In the genomic region with DNA sequence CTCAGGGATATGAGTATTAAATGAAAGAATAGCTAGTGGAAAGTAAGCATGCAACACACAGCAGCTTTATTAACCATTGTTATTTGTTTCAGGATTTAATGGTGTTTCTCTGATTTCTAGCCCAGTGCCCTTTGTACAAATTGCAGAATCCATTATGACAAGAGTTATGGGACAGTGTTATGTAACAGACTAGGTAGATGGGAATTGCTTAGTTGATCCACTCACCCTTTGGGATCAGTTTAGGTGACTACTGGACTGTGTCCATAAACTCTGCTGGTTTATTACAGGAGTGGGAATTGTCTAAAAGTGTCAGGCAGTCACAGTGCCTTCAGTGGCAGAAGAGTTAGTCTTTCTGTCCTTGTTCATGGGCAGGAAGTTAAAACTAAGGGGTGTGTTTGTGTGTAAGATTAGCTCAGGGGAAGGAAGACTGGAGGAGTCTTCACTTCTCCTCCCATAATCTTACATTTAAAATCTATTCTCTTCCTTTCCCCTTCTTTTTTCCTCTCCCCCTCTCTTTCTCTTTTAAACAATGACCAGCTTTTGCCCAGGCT, we compare ENCODE assay signal across 1 cellular context.
TF ChIP-seq lines count a peak whose summit lies in the region.

No MANE protein-coding gene starts in this region.

TF ChIP-seq in GM23338, 12 proteins besides CTCF, POLR2A, EP300 and RAD21:
- no peak for TF ChIP-seq EZH2phosphoT487 (IDR thresholded peaks at IDR 0.05; ENCODE audit: unreplicated experiment)
- no peak for TF ChIP-seq ETS1 (IDR thresholded peaks at IDR 0.05)
- no peak for TF ChIP-seq REST (IDR thresholded peaks at IDR 0.05; ENCODE audit: unreplicated experiment)
- no peak for TF ChIP-seq ZNF331 (CRISPR knock-in tag; IDR thresholded peaks at IDR 0.05; ENCODE audit: low read depth)
- TF ChIP-seq JUNB (IDR thresholded peaks at IDR 0.05; ENCODE audit: unreplicated experiment), result no peak
- no peak for TF ChIP-seq NANOG (IDR thresholded peaks at IDR 0.05; ENCODE audit: borderline replicate concordance)
- TF ChIP-seq, protein P1, sequence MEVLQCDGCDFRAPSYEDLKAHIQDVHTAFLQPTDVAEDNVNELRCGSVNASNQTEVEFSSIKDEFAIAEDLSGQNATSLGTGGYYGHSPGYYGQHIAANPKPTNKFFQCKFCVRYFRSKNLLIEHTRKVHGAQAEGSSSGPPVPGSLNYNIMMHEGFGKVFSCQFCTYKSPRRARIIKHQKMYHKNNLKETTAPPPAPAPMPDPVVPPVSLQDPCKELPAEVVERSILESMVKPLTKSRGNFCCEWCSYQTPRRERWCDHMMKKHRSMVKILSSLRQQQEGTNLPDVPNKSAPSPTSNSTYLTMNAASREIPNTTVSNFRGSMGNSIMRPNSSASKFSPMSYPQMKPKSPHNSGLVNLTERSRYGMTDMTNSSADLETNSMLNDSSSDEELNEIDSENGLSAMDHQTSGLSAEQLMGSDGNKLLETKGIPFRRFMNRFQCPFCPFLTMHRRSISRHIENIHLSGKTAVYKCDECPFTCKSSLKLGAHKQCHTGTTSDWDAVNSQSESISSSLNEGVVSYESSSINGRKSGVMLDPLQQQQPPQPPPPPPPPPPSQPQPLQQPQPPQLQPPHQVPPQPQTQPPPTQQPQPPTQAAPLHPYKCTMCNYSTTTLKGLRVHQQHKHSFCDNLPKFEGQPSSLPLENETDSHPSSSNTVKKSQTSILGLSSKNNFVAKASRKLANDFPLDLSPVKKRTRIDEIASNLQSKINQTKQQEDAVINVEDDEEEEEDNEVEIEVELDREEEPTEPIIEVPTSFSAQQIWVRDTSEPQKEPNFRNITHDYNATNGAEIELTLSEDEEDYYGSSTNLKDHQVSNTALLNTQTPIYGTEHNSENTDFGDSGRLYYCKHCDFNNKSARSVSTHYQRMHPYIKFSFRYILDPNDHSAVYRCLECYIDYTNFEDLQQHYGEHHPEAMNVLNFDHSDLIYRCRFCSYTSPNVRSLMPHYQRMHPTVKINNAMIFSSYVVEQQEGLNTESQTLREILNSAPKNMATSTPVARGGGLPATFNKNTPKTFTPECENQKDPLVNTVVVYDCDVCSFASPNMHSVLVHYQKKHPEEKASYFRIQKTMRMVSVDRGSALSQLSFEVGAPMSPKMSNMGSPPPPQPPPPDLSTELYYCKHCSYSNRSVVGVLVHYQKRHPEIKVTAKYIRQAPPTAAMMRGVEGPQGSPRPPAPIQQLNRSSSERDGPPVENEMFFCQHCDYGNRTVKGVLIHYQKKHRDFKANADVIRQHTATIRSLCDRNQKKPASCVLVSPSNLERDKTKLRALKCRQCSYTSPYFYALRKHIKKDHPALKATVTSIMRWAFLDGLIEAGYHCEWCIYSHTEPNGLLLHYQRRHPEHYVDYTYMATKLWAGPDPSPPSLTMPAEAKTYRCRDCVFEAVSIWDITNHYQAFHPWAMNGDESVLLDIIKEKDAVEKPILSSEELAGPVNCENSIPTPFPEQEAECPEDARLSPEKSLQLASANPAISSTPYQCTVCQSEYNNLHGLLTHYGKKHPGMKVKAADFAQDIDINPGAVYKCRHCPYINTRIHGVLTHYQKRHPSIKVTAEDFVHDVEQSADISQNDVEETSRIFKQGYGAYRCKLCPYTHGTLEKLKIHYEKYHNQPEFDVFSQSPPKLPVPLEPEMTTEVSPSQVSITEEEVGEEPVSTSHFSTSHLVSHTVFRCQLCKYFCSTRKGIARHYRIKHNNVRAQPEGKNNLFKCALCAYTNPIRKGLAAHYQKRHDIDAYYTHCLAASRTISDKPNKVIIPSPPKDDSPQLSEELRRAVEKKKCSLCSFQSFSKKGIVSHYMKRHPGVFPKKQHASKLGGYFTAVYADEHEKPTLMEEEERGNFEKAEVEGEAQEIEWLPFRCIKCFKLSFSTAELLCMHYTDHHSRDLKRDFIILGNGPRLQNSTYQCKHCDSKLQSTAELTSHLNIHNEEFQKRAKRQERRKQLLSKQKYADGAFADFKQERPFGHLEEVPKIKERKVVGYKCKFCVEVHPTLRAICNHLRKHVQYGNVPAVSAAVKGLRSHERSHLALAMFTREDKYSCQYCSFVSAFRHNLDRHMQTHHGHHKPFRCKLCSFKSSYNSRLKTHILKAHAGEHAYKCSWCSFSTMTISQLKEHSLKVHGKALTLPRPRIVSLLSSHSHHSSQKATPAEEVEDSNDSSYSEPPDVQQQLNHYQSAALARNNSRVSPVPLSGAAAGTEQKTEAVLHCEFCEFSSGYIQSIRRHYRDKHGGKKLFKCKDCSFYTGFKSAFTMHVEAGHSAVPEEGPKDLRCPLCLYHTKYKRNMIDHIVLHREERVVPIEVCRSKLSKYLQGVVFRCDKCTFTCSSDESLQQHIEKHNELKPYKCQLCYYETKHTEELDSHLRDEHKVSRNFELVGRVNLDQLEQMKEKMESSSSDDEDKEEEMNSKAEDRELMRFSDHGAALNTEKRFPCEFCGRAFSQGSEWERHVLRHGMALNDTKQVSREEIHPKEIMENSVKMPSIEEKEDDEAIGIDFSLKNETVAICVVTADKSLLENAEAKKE (CRISPR knock-in tag; IDR thresholded peaks at IDR 0.05), result no peak
- no peak for TF ChIP-seq EZH2 (IDR thresholded peaks at IDR 0.05; ENCODE audit: low read depth, unreplicated experiment)
- no peak for TF ChIP-seq POLR2AphosphoS5 (IDR thresholded peaks at IDR 0.05; ENCODE audit: low read depth)
- TF ChIP-seq STAT1 (IDR thresholded peaks at IDR 0.05; ENCODE audit: unreplicated experiment), result no peak
- no peak for TF ChIP-seq ZNF114 (CRISPR knock-in tag; IDR thresholded peaks at IDR 0.05)
- TF ChIP-seq CREB1 (CRISPR knock-in tag; IDR thresholded peaks at IDR 0.05; ENCODE audit: low read depth), result no peak
